Comparison of ENCODE assay signal across 8 cellular contexts in genomic region chr11:13963949-13964770, GRCh38. TPM values are rescaled to one million over a fixed set of nuclear protein-coding genes. Genes with fewer than 3 reads are reported as not detected.
DNase-seq lines count a peak whose midpoint lies in the region; ATAC-seq and TF ChIP-seq lines count a peak whose summit lies in the region.

No MANE protein-coding gene starts in this region.

- H3K4me1 ChIP-seq in mesodermal cell (ENCODE audit: control insufficient read depth, insufficient read depth, low read length, poor library complexity, severe bottlenecking), result peaks cover 20% of the 10 kb centered on the region
- H3K4me1 ChIP-seq in aorta (ENCODE audit: control insufficient read depth in 1 of 2, insufficient read depth in 2 of 2, low read length in 2 of 2), result no peaks in the 10 kb centered on the region

- no peaks in the 10 kb centered on the region for H3K27me3 ChIP-seq in aorta (ENCODE audit: control insufficient read depth in 1 of 2, insufficient read depth in 2 of 2, low read length in 1 of 2)

- intact Hi-C loops in Right ventricle myocardium inferior (cut with DNase I), result no loop called here
- intact Hi-C loops in cardiac septum (cut with DNase I), result no loop called here
- intact Hi-C loops in aorta (cut with DNase I), result no loop called here

- H3K36me3 ChIP-seq in mesodermal cell (ENCODE audit: control insufficient read depth, insufficient read depth, low read length), result no peaks in the 10 kb centered on the region
- no peaks in the 10 kb centered on the region for H3K36me3 ChIP-seq in aorta (ENCODE audit: control insufficient read depth in 1 of 2, insufficient read depth in 2 of 2, low read length in 1 of 2)

- no peaks in the 10 kb centered on the region for H3K9me3 Mint-ChIP-seq in chondrocyte (ENCODE audit: low read depth)

- H3K9me3 ChIP-seq in mesodermal cell (ENCODE audit: control insufficient read depth, low read length), result no peaks in the 10 kb centered on the region
- H3K9me3 ChIP-seq in aorta (ENCODE audit: control insufficient read depth, low read length), result no peaks in the 10 kb centered on the region

- H3K27ac ChIP-seq in mesodermal cell (ENCODE audit: low read depth, low read length, severe bottlenecking), result no peak overlapping the region
- H3K27ac ChIP-seq in aorta (ENCODE audit: low read depth in 1 of 2, low read length in 2 of 2), result no peak overlapping the region

- H3K4me3 Mint-ChIP-seq in chondrocyte (ENCODE audit: unreplicated experiment), result peak overlapping the region; percentile 11

- no peak for TF ChIP-seq CTCF in chondrocyte (IDR thresholded peaks at IDR 0.05)

- no peak overlapping the region for H3K27ac Mint-ChIP-seq in chondrocyte (ENCODE audit: unreplicated experiment)

- DNase-seq in Right ventricle myocardium inferior (ENCODE audit: missing footprints) (no peak), cardiac septum (ENCODE audit: low spot score) (no peak), chondrocyte (ENCODE audit: low spot score) (peak; percentile 88), aorta (peak; percentile 58 to 82), NCI-H1092 treated with DMSO at 0.1 percent for 48 hours (lab: John Stamatoyannopoulos, UW) (no peak)

- ATAC-seq in Right ventricle myocardium inferior, result peak; percentile 58
- peak; percentile 71 for ATAC-seq in aorta (ENCODE audit: low FRiP score)
- ATAC-seq in GM21786 (IDR thresholded peaks at IDR 0.05; ENCODE audit: unreplicated experiment), result no peak
- ATAC-seq in HG03457 (IDR thresholded peaks at IDR 0.05; ENCODE audit: unreplicated experiment), result no peak

- H3K36me3 Mint-ChIP-seq in chondrocyte (ENCODE audit: low read depth), result no peaks in the 10 kb centered on the region

- peaks cover 75% of the 10 kb centered on the region for H3K27me3 Mint-ChIP-seq in chondrocyte (ENCODE audit: low read depth)

- 3 to 6% methylated on average over 41 to 49 of the region's 62 CpGs for WGBS in mesodermal cell (ENCODE audit: insufficient coverage in 2 of 2), 2 experiments
- 0 to 1% methylated on average over 61 to 62 of the region's 62 CpGs for WGBS in aorta, 2 donors

- peaks cover 7% of the 10 kb centered on the region for H3K4me1 Mint-ChIP-seq in chondrocyte (ENCODE audit: low read depth)

- H3K4me3 ChIP-seq in mesodermal cell (ENCODE audit: extremely low read depth, insufficient read depth, low read length, poor library complexity, severe bottlenecking) (peak overlapping the region; percentile 41), aorta (ENCODE audit: low read length in 2 of 2) (peak overlapping the region; percentile 29 to 61)

RNA-seq across cellular contexts. Expression of gene SPON1, which starts 1.6 kb away (rescaled TPM):
- total RNA-seq in Right ventricle myocardium inferior, result 5.0 TPM
- 6.2 TPM for total RNA-seq in cardiac septum
- 0.10 TPM in 1 of 3 replicates, not detected in the others for total RNA-seq in chondrocyte
- 31.1 TPM for polyA plus RNA-seq in mesodermal cell (2013, experiment 1 of 2)
- polyA plus RNA-seq in mesodermal cell (2013, experiment 2 of 2), result 29.8 TPM
- total RNA-seq in aorta, result 10 to 100 TPM; 36.9 to 79.2 TPM
- polyA plus RNA-seq in aorta, result 10 to 100 TPM in 1 of 2 donors, 1 to 10 TPM in 1; 7.0 to 12.9 TPM

Comparison
In these comparisons a context has a peak if more than half of its experiments do, and no peak if none do; other contexts are left out.
1. ATAC-seq: peak in Right ventricle myocardium inferior (single experiment) and aorta (single experiment); none in GM21786 (single experiment) and HG03457 (single experiment).
2. DNase-seq: peak in chondrocyte (single experiment) and aorta (2 of 2); none in Right ventricle myocardium inferior (single experiment), cardiac septum (single experiment) and NCI-H1092 treated with DMSO at 0.1 percent for 48 hours (single experiment).